Comparison of ENCODE assay signal across 1 cellular context in genomic region chr11:117814766-117815261, GRCh38.
TF ChIP-seq lines count a peak whose summit lies in the region.

No MANE protein-coding gene starts in this region.

TF ChIP-seq in GM23338, 12 proteins besides CTCF, POLR2A, EP300 and RAD21 (continued from another document):
- no peak for TF ChIP-seq ZNF462 (CRISPR knock-in tag; IDR thresholded peaks at IDR 0.05)
- TF ChIP-seq JUNB (IDR thresholded peaks at IDR 0.05; ENCODE audit: unreplicated experiment), result no peak
